1 cellular context compared by ENCODE assay signal in genomic region chr13:108682714-108683113, GRCh38.
TF ChIP-seq lines count a peak whose summit lies in the region.

No MANE protein-coding gene starts in this region.

TF ChIP-seq in K562, 482 proteins besides CTCF, POLR2A, EP300 and RAD21 (continued from another document and continues in another):
- TF ChIP-seq MGA (IDR thresholded peaks at IDR 0.05), result no peak
- TF ChIP-seq ZNF280B (CRISPR knock-in tag; IDR thresholded peaks at IDR 0.05), result no peak
- TF ChIP-seq HDGF (IDR thresholded peaks at IDR 0.05), result no peak
- no peak for TF ChIP-seq ZNF785 (CRISPR knock-in tag; IDR thresholded peaks at IDR 0.05)
- no peak for TF ChIP-seq ZNF431 (CRISPR knock-in tag; IDR thresholded peaks at IDR 0.05)
- TF ChIP-seq SRSF9 (IDR thresholded peaks at IDR 0.05; ENCODE audit: borderline replicate concordance, low read depth, low read length), result no peak
- no peak for TF ChIP-seq CREM (IDR thresholded peaks at IDR 0.05; ENCODE audit: low read depth)
- no peak for TF ChIP-seq NR2C1 (IDR thresholded peaks at IDR 0.05)
- peak; percentile 80 for TF ChIP-seq NR2C1 (tag; IDR thresholded peaks at IDR 0.05)
- TF ChIP-seq ZNF589 (CRISPR knock-in tag; IDR thresholded peaks at IDR 0.05; ENCODE audit: low read depth), result peak; percentile 61
- TF ChIP-seq, protein P1, sequence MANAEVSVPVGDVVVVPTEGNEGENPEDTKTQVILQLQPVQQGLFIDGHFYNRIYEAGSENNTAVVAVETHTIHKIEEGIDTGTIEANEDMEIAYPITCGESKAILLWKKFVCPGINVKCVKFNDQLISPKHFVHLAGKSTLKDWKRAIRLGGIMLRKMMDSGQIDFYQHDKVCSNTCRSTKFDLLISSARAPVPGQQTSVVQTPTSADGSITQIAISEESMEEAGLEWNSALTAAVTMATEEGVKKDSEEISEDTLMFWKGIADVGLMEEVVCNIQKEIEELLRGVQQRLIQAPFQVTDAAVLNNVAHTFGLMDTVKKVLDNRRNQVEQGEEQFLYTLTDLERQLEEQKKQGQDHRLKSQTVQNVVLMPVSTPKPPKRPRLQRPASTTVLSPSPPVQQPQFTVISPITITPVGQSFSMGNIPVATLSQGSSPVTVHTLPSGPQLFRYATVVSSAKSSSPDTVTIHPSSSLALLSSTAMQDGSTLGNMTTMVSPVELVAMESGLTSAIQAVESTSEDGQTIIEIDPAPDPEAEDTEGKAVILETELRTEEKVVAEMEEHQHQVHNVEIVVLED (CRISPR knock-in tag; IDR thresholded peaks at IDR 0.05), result peak; percentile 77
- no peak for TF ChIP-seq HOXB6 (CRISPR knock-in tag; IDR thresholded peaks at IDR 0.05; ENCODE audit: borderline replicate concordance)
- no peak for TF ChIP-seq TSC22D4 (tag; IDR thresholded peaks at IDR 0.05)
- TF ChIP-seq PHB2 (IDR thresholded peaks at IDR 0.05; ENCODE audit: low read depth), result no peak
- no peak for TF ChIP-seq MTA1 (IDR thresholded peaks at IDR 0.05; ENCODE audit: borderline replicate concordance)
- no peak for TF ChIP-seq GABPA (tag; conservative IDR thresholded peaks at IDR 0.05; ENCODE audit: low read depth)
- TF ChIP-seq ETS1 (conservative IDR thresholded peaks at IDR 0.05; ENCODE audit: control insufficient read depth, low read depth, low read length), result no peak
- TF ChIP-seq ARNT (IDR thresholded peaks at IDR 0.05), result no peak
- no peak for TF ChIP-seq SAFB (IDR thresholded peaks at IDR 0.05; ENCODE audit: borderline replicate concordance, low read depth, low read length)
- no peak for TF ChIP-seq ETV5 (CRISPR knock-in tag; IDR thresholded peaks at IDR 0.05; ENCODE audit: low read depth)
- TF ChIP-seq, protein P2, sequence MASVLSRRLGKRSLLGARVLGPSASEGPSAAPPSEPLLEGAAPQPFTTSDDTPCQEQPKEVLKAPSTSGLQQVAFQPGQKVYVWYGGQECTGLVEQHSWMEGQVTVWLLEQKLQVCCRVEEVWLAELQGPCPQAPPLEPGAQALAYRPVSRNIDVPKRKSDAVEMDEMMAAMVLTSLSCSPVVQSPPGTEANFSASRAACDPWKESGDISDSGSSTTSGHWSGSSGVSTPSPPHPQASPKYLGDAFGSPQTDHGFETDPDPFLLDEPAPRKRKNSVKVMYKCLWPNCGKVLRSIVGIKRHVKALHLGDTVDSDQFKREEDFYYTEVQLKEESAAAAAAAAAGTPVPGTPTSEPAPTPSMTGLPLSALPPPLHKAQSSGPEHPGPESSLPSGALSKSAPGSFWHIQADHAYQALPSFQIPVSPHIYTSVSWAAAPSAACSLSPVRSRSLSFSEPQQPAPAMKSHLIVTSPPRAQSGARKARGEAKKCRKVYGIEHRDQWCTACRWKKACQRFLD (CRISPR knock-in tag; IDR thresholded peaks at IDR 0.05), result peak; percentile 93
- no peak for TF ChIP-seq SNRNP70 (optimal IDR thresholded peaks at IDR 0.05; ENCODE audit: low read depth, low read length)
- TF ChIP-seq NR2C2 (CRISPR knock-in tag; IDR thresholded peaks at IDR 0.05), result no peak
- no peak for TF ChIP-seq NR2C2 (tag; IDR thresholded peaks at IDR 0.05)
- TF ChIP-seq SIN3A (IDR thresholded peaks at IDR 0.05; ENCODE audit: borderline replicate concordance in 2 of 2, control insufficient read depth in 1 of 2, low read depth in 2 of 2, low read length in 2 of 2), result no peak
- no peak for TF ChIP-seq NFATC3 (IDR thresholded peaks at IDR 0.05)
- peak; percentile 75 for TF ChIP-seq ZKSCAN3 (CRISPR knock-in tag; IDR thresholded peaks at IDR 0.05)
- TF ChIP-seq HIVEP1 (CRISPR knock-in tag; IDR thresholded peaks at IDR 0.05), result peak; percentile 97
- 0 out of 2 replicates have a peak, but pooled peaks have one; percentile 60 for TF ChIP-seq FOXO4 (CRISPR knock-in tag; IDR thresholded peaks at IDR 0.05)
- no peak for TF ChIP-seq HDAC8 (tag; IDR thresholded peaks at IDR 0.05)
- TF ChIP-seq, protein P3, sequence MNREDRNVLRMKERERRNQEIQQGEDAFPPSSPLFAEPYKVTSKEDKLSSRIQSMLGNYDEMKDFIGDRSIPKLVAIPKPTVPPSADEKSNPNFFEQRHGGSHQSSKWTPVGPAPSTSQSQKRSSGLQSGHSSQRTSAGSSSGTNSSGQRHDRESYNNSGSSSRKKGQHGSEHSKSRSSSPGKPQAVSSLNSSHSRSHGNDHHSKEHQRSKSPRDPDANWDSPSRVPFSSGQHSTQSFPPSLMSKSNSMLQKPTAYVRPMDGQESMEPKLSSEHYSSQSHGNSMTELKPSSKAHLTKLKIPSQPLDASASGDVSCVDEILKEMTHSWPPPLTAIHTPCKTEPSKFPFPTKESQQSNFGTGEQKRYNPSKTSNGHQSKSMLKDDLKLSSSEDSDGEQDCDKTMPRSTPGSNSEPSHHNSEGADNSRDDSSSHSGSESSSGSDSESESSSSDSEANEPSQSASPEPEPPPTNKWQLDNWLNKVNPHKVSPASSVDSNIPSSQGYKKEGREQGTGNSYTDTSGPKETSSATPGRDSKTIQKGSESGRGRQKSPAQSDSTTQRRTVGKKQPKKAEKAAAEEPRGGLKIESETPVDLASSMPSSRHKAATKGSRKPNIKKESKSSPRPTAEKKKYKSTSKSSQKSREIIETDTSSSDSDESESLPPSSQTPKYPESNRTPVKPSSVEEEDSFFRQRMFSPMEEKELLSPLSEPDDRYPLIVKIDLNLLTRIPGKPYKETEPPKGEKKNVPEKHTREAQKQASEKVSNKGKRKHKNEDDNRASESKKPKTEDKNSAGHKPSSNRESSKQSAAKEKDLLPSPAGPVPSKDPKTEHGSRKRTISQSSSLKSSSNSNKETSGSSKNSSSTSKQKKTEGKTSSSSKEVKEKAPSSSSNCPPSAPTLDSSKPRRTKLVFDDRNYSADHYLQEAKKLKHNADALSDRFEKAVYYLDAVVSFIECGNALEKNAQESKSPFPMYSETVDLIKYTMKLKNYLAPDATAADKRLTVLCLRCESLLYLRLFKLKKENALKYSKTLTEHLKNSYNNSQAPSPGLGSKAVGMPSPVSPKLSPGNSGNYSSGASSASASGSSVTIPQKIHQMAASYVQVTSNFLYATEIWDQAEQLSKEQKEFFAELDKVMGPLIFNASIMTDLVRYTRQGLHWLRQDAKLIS (CRISPR knock-in tag; IDR thresholded peaks at IDR 0.05), result no peak
- TF ChIP-seq HOMEZ (CRISPR knock-in tag; IDR thresholded peaks at IDR 0.05), result peak; percentile 85; the same call in 1 of the 2 replicates
- TF ChIP-seq NONO (IDR thresholded peaks at IDR 0.05; ENCODE audit: low read depth in 2 of 2, low read length in 1 of 2), result no peak
- TF ChIP-seq MEF2D (tag; conservative IDR thresholded peaks at IDR 0.05; ENCODE audit: low read depth), result peak; percentile 81
- TF ChIP-seq ELF4 (CRISPR knock-in tag; IDR thresholded peaks at IDR 0.05), result no peak
- TF ChIP-seq BRD9 (IDR thresholded peaks at IDR 0.05; ENCODE audit: low read depth, partially characterized antibody), result no peak
- no peak for TF ChIP-seq PHF21A (IDR thresholded peaks at IDR 0.05; ENCODE audit: borderline replicate concordance, low read depth)
